Comparison of ENCODE assay signal across 23 cellular contexts in genomic region chr6:96469312-96469711, GRCh38.
"Had no signal": no experiment of that assay in that cellular context is flagged by ENCODE, and none has a peak within 500 bp of the region (broad histone marks: within the 10 kb centered on the region; RNA-seq: fewer than 3 reads in every experiment).

No MANE protein-coding gene starts in this region.

- DNase-seq: activated CD4-positive, alpha-beta memory T cell treated with anti-CD3 and anti-CD28 coated beads for 36 hours; activated CD4-positive, alpha-beta T cell treated with anti-CD3 and anti-CD28 coated beads, Interleukin-2, amount 10 ng/mL, durations not matched to agents 24 days and 14 days; activated CD4-positive, CD25-positive, alpha-beta regulatory T cell treated with anti-CD3 and anti-CD28 coated beads, Interleukin-2, amount 50 U/mL, for 72 hours; activated gamma-delta T cell treated with Interleukin-2 at 50 U/mL for 16 hours; activated naive CD4-positive, alpha-beta T cell treated with anti-CD3 and anti-CD28 coated beads, Interleukin-2, amount 50 U/mL, for 16 hours; activated T-cell treated with anti-CD3 and anti-CD28 coated beads, Interleukin-2, amount 50 U/mL, for 4 hours; amniotic stem cell; dermis blood vessel endothelial cell; effector memory CD4-positive, alpha-beta T cell; kidney; left colon; naive B cell; nephron progenitor cell; ovary; right lobe of liver; stimulated activated CD4-positive, alpha-beta T cell treated with anti-CD3 and anti-CD28 coated beads, Interleukin-12 subunit alpha, Interleukin-12 subunit beta, amount 100 ng/mL, for 4 hours; stimulated activated CD4-positive, alpha-beta T cell treated with anti-CD3 and anti-CD28 coated beads, Interleukin-4, amount 100 ng/mL, for 1 hour; T-helper 17 cell; T1000; upper lobe of right lung had no signal

- H3K4me1 ChIP-seq: gastroesophageal sphincter, right lobe of liver, upper lobe of right lung had no signal

- H3K9me3 ChIP-seq: ovary, right lobe of liver, upper lobe of right lung had no signal

- H3K27me3 ChIP-seq: gastroesophageal sphincter, ovary, right lobe of liver, upper lobe of right lung had no signal

- H3K27ac ChIP-seq: gastroesophageal sphincter, ovary, right lobe of liver, upper lobe of right lung had no signal

- ATAC-seq: activated T-cell treated with anti-CD3 and anti-CD28 coated beads, Interleukin-2, amount 50 U/mL, for 4 hours; activated T-helper 17 cell treated with anti-CD3 and anti-CD28 coated beads, Interleukin-2, amount 50 U/mL, for 72 hours; gastroesophageal sphincter; left colon; right lobe of liver; stimulated activated effector memory CD8-positive, alpha-beta T cell treated with anti-CD3 and anti-CD28 coated beads, Interleukin-12 subunit alpha, Interleukin-12 subunit beta, amount 100 ng/mL, for 72 hours; T-helper 17 cell; upper lobe of right lung had no signal

- H3K36me3 ChIP-seq: gastroesophageal sphincter, ovary, right lobe of liver, upper lobe of right lung had no signal

- H3K4me3 ChIP-seq: gastroesophageal sphincter, ovary, right lobe of liver, upper lobe of right lung had no signal
